ENCODE assay signal across 27 cellular contexts in genomic region chr16:89437991-89438390, GRCh38. TPM values are rescaled to one million over a fixed set of nuclear protein-coding genes. Genes with fewer than 3 reads are reported as not detected.
DNase-seq lines count a peak whose midpoint lies in the region; ATAC-seq and TF ChIP-seq lines count a peak whose summit lies in the region.
"Had no signal": no experiment of that assay in that cellular context is flagged by ENCODE, and none has a peak within 500 bp of the region (broad histone marks: within the 10 kb centered on the region; RNA-seq: fewer than 3 reads in every experiment).

No MANE protein-coding gene starts in this region.

- CTCF ChIA-PET in CD8-positive, alpha-beta T cell (lab: Charles Lee) = interaction anchor here (1.0 to 1.6 kb wide), 2 partner anchors 9 to 33 kb away, joined by 3 to 4 read pairs; no protein-coding TSS in a partner anchor
- CTCF ChIA-PET in OCI-LY7 (lab: Charles Lee; ENCODE audit: unreplicated experiment) = no interaction called here

- peaks cover 14 to 88% (median 55%) of the 10 kb centered on the region in 4 donors for H3K4me1 Mint-ChIP-seq in CD4-positive, CD25-positive, alpha-beta regulatory T cell
- peaks cover 90% of the 10 kb centered on the region for H3K4me1 Mint-ChIP-seq in CD8-positive, alpha-beta T cell (ENCODE audit: low read depth)
- peaks cover 70% of the 10 kb centered on the region for H3K4me1 Mint-ChIP-seq in central memory CD8-positive, alpha-beta T cell
- peaks cover 48 to 70% of the 10 kb centered on the region in 2 donors for H3K4me1 Mint-ChIP-seq in natural killer cell

- BruUV-seq in OCI-LY7 (replicated peaks; lab: Mats Ljungman, UMichigan) = no TSS peak

- TF ChIP-seq CTCF in CD8-positive, alpha-beta T cell (IDR thresholded peaks at IDR 0.05) = no peak
- TF ChIP-seq CTCF in natural killer cell (IDR thresholded peaks at IDR 0.05) (no peak), OCI-LY7 (conservative IDR thresholded peaks at IDR 0.05; ENCODE audit: low read length) (no peak)

- no peak overlapping the region for H3K27ac ChIP-seq in CD4-positive, CD25-positive, alpha-beta regulatory T cell (ENCODE audit: insufficient read depth, low read length, poor library complexity, severe bottlenecking)
- H3K27ac ChIP-seq in CD8-positive, alpha-beta T cell (ENCODE audit: low read depth, low read length) = no peak overlapping the region
- H3K27ac ChIP-seq in OCI-LY7 (ENCODE audit: low read depth, low read length, poor library complexity, severe bottlenecking) = no peak overlapping the region
- H3K27ac ChIP-seq: ascending aorta, dorsolateral prefrontal cortex, heart right ventricle, KMS-11, suprapubic skin had no signal

- no peak for DNase-seq in CD4-positive, CD25-positive, alpha-beta regulatory T cell
- no peak for DNase-seq in CD8-positive, alpha-beta T cell
- no peak for DNase-seq in central memory CD8-positive, alpha-beta T cell (ENCODE audit: low spot score in 2 of 2)
- DNase-seq in natural killer cell (no peak), OCI-LY7 (ENCODE audit: low spot score) (no peak), NK-92 (lab: John Stamatoyannopoulos, UW; ENCODE audit: unreplicated experiment) (no peak)
- DNase-seq: activated CD4-positive, alpha-beta T cell treated with anti-CD3 and anti-CD28 coated beads for 48 hours; activated effector memory CD4-positive, alpha-beta T cell treated with Interleukin-2 at 50 U/mL for 16 hours; central memory CD4-positive, alpha-beta T cell; COR-L47; DND-41; dorsolateral prefrontal cortex; heart right ventricle; mesendoderm; NCI-H187; NCI-H69; nephron progenitor cell; posterior cingulate gyrus; stimulated activated CD4-positive, alpha-beta T cell treated with anti-CD3 and anti-CD28 coated beads, Interleukin-15, amount 100 ng/mL, for 24 hours; SW 1271 had no signal

- no peaks in the 10 kb centered on the region for H3K36me3 ChIP-seq in CD4-positive, CD25-positive, alpha-beta regulatory T cell (ENCODE audit: control insufficient read depth, insufficient read depth, low read length)
- no peaks in the 10 kb centered on the region for H3K36me3 ChIP-seq in CD8-positive, alpha-beta T cell (ENCODE audit: insufficient read depth, low read length)
- H3K36me3 ChIP-seq in OCI-LY7 (ENCODE audit: insufficient read depth, low read length) = peaks cover 69% of the 10 kb centered on the region
- H3K36me3 ChIP-seq: ascending aorta, heart right ventricle, suprapubic skin had no signal

- H3K4me3 ChIP-seq in CD4-positive, CD25-positive, alpha-beta regulatory T cell (ENCODE audit: low read depth, low read length) = no peak overlapping the region
- no peak overlapping the region for H3K4me3 ChIP-seq in CD8-positive, alpha-beta T cell (ENCODE audit: low read depth, low read length)
- no peak overlapping the region for H3K4me3 ChIP-seq in OCI-LY7 (ENCODE audit: low read depth, low read length, poor library complexity, severe bottlenecking)
- H3K4me3 ChIP-seq: ascending aorta, dorsolateral prefrontal cortex, GM12878, heart right ventricle, suprapubic skin had no signal

- H3K9me2 ChIP-seq in OCI-LY7 (ENCODE audit: insufficient read depth, low read length) = no peaks in the 10 kb centered on the region

- peaks cover 95% of the 10 kb centered on the region for H3K4me1 ChIP-seq in CD4-positive, CD25-positive, alpha-beta regulatory T cell (ENCODE audit: control insufficient read depth, insufficient read depth, low read length, poor library complexity, severe bottlenecking)
- H3K4me1 ChIP-seq in CD8-positive, alpha-beta T cell (ENCODE audit: insufficient read depth, low read length) = peaks cover 91% of the 10 kb centered on the region
- H3K4me1 ChIP-seq in OCI-LY7 (ENCODE audit: insufficient read depth, low read length, poor library complexity, severe bottlenecking) = no peaks in the 10 kb centered on the region

- H2AFZ ChIP-seq in OCI-LY7 (ENCODE audit: low read length) = no peak overlapping the region

- peaks cover 100% of the 10 kb centered on the region for H3K79me2 ChIP-seq in OCI-LY7 (ENCODE audit: insufficient read depth, low read depth, low read length)

- H3K27me3 ChIP-seq in CD4-positive, CD25-positive, alpha-beta regulatory T cell (ENCODE audit: control insufficient read depth, insufficient read depth, low read length) = no peaks in the 10 kb centered on the region
- no peaks in the 10 kb centered on the region for H3K27me3 ChIP-seq in CD8-positive, alpha-beta T cell (ENCODE audit: insufficient read depth, low read length)
- H3K27me3 ChIP-seq: ascending aorta, dorsolateral prefrontal cortex, heart right ventricle, suprapubic skin had no signal

- peak overlapping the region; percentile 60 to 83 (median 69) for H3K4me3 Mint-ChIP-seq in CD4-positive, CD25-positive, alpha-beta regulatory T cell
- H3K4me3 Mint-ChIP-seq in CD8-positive, alpha-beta T cell = no peak overlapping the region
- peak overlapping the region; percentile 38 for H3K4me3 Mint-ChIP-seq in central memory CD8-positive, alpha-beta T cell
- H3K4me3 Mint-ChIP-seq in natural killer cell = peak overlapping the region; percentile 54
- H3K4me3 Mint-ChIP-seq: nephron progenitor cell had no signal

- no peaks in the 10 kb centered on the region for H3K9me3 ChIP-seq in CD4-positive, CD25-positive, alpha-beta regulatory T cell (ENCODE audit: control insufficient read depth in 2 of 2, low read length in 2 of 2)
- H3K9me3 ChIP-seq in CD8-positive, alpha-beta T cell (ENCODE audit: low read length) = no peaks in the 10 kb centered on the region
- no peaks in the 10 kb centered on the region for H3K9me3 ChIP-seq in OCI-LY7 (ENCODE audit: low read length)
- H3K9me3 ChIP-seq: ascending aorta, heart right ventricle, suprapubic skin had no signal

- no peaks in the 10 kb centered on the region for H3K27me3 Mint-ChIP-seq in CD4-positive, CD25-positive, alpha-beta regulatory T cell
- no peaks in the 10 kb centered on the region for H3K27me3 Mint-ChIP-seq in CD8-positive, alpha-beta T cell (ENCODE audit: low read depth)
- H3K27me3 Mint-ChIP-seq in central memory CD8-positive, alpha-beta T cell = no peaks in the 10 kb centered on the region
- no peaks in the 10 kb centered on the region for H3K27me3 Mint-ChIP-seq in natural killer cell (ENCODE audit: low read depth in 2 of 2)

- peaks cover 22% of the 10 kb centered on the region for H4K20me1 ChIP-seq in OCI-LY7 (ENCODE audit: insufficient read depth, low read length)

- peaks cover 20% of the 10 kb centered on the region for H3K36me3 Mint-ChIP-seq in CD4-positive, CD25-positive, alpha-beta regulatory T cell
- H3K36me3 Mint-ChIP-seq in CD8-positive, alpha-beta T cell = peaks cover 38% of the 10 kb centered on the region
- peaks cover 48% of the 10 kb centered on the region for H3K36me3 Mint-ChIP-seq in central memory CD8-positive, alpha-beta T cell (ENCODE audit: insufficient read depth)
- H3K36me3 Mint-ChIP-seq in natural killer cell = no peaks in the 10 kb centered on the region

- H3K27ac Mint-ChIP-seq in CD4-positive, CD25-positive, alpha-beta regulatory T cell = peak overlapping the region; percentile 8 to 97 (median 60)
- peak overlapping the region; percentile 55 for H3K27ac Mint-ChIP-seq in CD8-positive, alpha-beta T cell
- H3K27ac Mint-ChIP-seq in central memory CD8-positive, alpha-beta T cell (ENCODE audit: low read depth) = peak overlapping the region; percentile 68
- peak overlapping the region; percentile 16 to 76 for H3K27ac Mint-ChIP-seq in natural killer cell

- POLR2A ChIA-PET in CD8-positive, alpha-beta T cell (lab: Charles Lee) = interaction anchor here (1.2 kb wide), 1 partner anchor 122 kb away, joined by 3 read pairs; no protein-coding TSS in a partner anchor
- POLR2A ChIA-PET in OCI-LY7 (lab: Charles Lee) = no interaction called here

- no peak for ATAC-seq in CD4-positive, CD25-positive, alpha-beta regulatory T cell (ENCODE audit: low read depth in 2 of 2)
- ATAC-seq in CD8-positive, alpha-beta T cell = no peak
- ATAC-seq in central memory CD8-positive, alpha-beta T cell (replicated peaks; ENCODE audit: extremely low read depth, poor library complexity, severe bottlenecking) = no peak
- ATAC-seq in natural killer cell (no peak), HG03135 (IDR thresholded peaks at IDR 0.05; ENCODE audit: unreplicated experiment) (no peak)
- ATAC-seq: GM12878, heart right ventricle, left lobe of liver, sciatic nerve had no signal

- H3K9me3 Mint-ChIP-seq in CD4-positive, CD25-positive, alpha-beta regulatory T cell = no peaks in the 10 kb centered on the region
- no peaks in the 10 kb centered on the region for H3K9me3 Mint-ChIP-seq in CD8-positive, alpha-beta T cell
- H3K9me3 Mint-ChIP-seq in central memory CD8-positive, alpha-beta T cell = no peaks in the 10 kb centered on the region
- H3K9me3 Mint-ChIP-seq in natural killer cell = no peaks in the 10 kb centered on the region

- no peak overlapping the region for H3K4me2 ChIP-seq in OCI-LY7 (ENCODE audit: low read length)
- H3K4me2 ChIP-seq: KMS-11 had no signal

- intact Hi-C loops in CD8-positive, alpha-beta T cell (cut with DNase I, micrococcal nuclease) = no loop called here
- intact Hi-C loops in natural killer cell (cut with micrococcal nuclease) = no loop called here
- intact Hi-C loops in OCI-LY7 (cut with micrococcal nuclease; ENCODE audit: unreplicated experiment) = no loop called here

RNA-seq across cellular contexts. Expression of gene ANKRD11, which starts 52.4 kb away (rescaled TPM):
- 323 TPM for total RNA-seq in CD4-positive, CD25-positive, alpha-beta regulatory T cell
- polyA plus RNA-seq in CD4-positive, CD25-positive, alpha-beta regulatory T cell = 10 to 100 TPM in 3 of 4 donors, 1 to 10 TPM in 1; 8.7 to 19.4 (median 14.3) TPM
- 100 to 1,000 TPM; 257 to 260 TPM for total RNA-seq in CD8-positive, alpha-beta T cell
- 100 to 1,000 TPM; 230 to 299 (median 287) TPM for total RNA-seq in natural killer cell
- 87.0 and 89.1 TPM in 2 replicates for total RNA-seq in OCI-LY7 (2014; rRNA removed; shearing (Covaris generic))
- 247 and 251 TPM in 2 replicates for total RNA-seq in OCI-LY7 (2022)
